1 cellular context compared by ENCODE assay signal in the genomic region with DNA sequence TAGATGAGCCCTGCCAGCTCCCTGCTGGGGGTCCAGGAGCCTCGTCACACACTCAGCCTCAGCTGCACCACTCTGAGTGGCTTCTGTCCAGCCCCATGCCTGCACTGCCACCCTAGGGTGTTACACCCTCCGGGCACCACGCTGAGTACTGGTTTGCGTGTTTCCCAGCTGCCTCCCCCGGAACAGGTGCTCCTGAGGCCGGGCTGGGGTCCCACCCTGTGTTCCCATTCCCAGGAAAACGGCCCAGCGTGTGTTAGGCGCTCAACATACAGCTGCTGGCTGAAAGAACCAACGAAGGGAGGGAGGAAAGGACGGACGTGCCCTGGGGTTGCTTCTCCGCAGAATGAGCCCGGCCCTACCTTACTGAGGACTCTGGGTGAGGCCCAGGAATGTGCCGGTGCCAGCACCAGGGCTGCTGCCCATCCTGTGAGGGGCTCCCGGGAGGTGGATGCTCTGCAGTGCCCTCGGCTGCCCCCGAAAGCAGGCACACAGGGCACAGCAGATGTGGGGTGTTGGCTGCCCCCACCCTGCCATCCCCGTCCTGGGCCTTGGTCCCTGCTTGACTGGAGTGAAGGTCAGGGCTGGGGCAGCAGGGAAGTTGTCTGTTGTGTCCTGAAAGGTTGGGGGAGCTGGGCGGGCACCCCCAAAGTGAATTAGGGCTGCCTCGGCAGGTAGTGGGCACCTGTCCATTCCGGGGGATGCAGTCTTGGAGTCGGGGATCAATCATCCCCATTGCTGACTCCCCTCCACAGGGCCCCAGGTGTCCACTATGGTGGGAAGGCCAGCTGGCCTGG.
A peak's percentile ranks its signal among the peaks of the same experiment; 100 is the strongest.
TF ChIP-seq lines count a peak whose summit lies in the region.

No MANE protein-coding gene starts in this region.

TF ChIP-seq in A549, 52 proteins besides CTCF, POLR2A, EP300 and RAD21:
- TF ChIP-seq ZFP36 (IDR thresholded peaks at IDR 0.05; ENCODE audit: borderline replicate concordance, partially characterized antibody): no peak
- TF ChIP-seq E2F6 (IDR thresholded peaks at IDR 0.05; ENCODE audit: borderline replicate concordance, low read depth): 0 out of 2 replicates have a peak, but pooled peaks have one; percentile 30
- peak in 1 of 2 experiments; percentile 38; a peak in 1 of 5 replicates for TF ChIP-seq JUN (IDR thresholded peaks at IDR 0.05)
- TF ChIP-seq, protein P1, sequence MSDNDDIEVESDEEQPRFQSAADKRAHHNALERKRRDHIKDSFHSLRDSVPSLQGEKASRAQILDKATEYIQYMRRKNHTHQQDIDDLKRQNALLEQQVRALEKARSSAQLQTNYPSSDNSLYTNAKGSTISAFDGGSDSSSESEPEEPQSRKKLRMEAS (IDR thresholded peaks at IDR 0.05): no peak
- no peak for TF ChIP-seq FOSL2 (IDR thresholded peaks at IDR 0.05)
- no peak for TF ChIP-seq FOSL2 (CRISPR knock-in tag; IDR thresholded peaks at IDR 0.05)
- no peak for TF ChIP-seq HOXB5 (CRISPR knock-in tag; IDR thresholded peaks at IDR 0.05)
- TF ChIP-seq HES2 (IDR thresholded peaks at IDR 0.05): no peak
- no peak for TF ChIP-seq KDM5A (IDR thresholded peaks at IDR 0.05)
- no peak for TF ChIP-seq NFE2L2 (conservative IDR thresholded peaks at IDR 0.05; ENCODE audit: low read length)
- no peak for TF ChIP-seq ZNF302 (CRISPR knock-in tag; IDR thresholded peaks at IDR 0.05)
- peak; percentile 10; the same call in 1 of the 2 replicates for TF ChIP-seq GATA3 (IDR thresholded peaks at IDR 0.05; ENCODE audit: borderline replicate concordance)
- no peak; the same call in 1 of the 2 replicates for TF ChIP-seq EHF (CRISPR knock-in tag; IDR thresholded peaks at IDR 0.05)
- TF ChIP-seq NR3C1 (IDR thresholded peaks at IDR 0.05): no peak
- TF ChIP-seq KDM1A (IDR thresholded peaks at IDR 0.05; ENCODE audit: low read depth): no peak
- no peak for TF ChIP-seq CHD4 (IDR thresholded peaks at IDR 0.05; ENCODE audit: borderline replicate concordance)
- TF ChIP-seq CBX8 (IDR thresholded peaks at IDR 0.05): no peak
- TF ChIP-seq RARB (CRISPR knock-in tag; IDR thresholded peaks at IDR 0.05): 0 out of 2 replicates have a peak, but pooled peaks have one; percentile 23
- no peak for TF ChIP-seq SREBF2 (IDR thresholded peaks at IDR 0.05)
- TF ChIP-seq ESRRA (IDR thresholded peaks at IDR 0.05; ENCODE audit: borderline replicate concordance, low read length): no peak
- no peak for TF ChIP-seq TFCP2L1 (CRISPR knock-in tag; IDR thresholded peaks at IDR 0.05)
- peak; percentile 10; the same call in 1 of the 2 replicates for TF ChIP-seq HOXB13 (CRISPR knock-in tag; IDR thresholded peaks at IDR 0.05; ENCODE audit: low read depth)
- 0 out of 2 replicates have a peak, but pooled peaks have one; percentile 17 for TF ChIP-seq RNF2 (IDR thresholded peaks at IDR 0.05; ENCODE audit: borderline replicate concordance, low read depth)
- TF ChIP-seq, protein P2, sequence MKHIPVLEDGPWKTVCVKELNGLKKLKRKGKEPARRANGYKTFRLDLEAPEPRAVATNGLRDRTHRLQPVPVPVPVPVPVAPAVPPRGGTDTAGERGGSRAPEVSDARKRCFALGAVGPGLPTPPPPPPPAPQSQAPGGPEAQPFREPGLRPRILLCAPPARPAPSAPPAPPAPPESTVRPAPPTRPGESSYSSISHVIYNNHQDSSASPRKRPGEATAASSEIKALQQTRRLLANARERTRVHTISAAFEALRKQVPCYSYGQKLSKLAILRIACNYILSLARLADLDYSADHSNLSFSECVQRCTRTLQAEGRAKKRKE (CRISPR knock-in tag; IDR thresholded peaks at IDR 0.05; ENCODE audit: low read depth): no peak
- TF ChIP-seq USF2 (IDR thresholded peaks at IDR 0.05): no peak
- no peak for TF ChIP-seq BHLHE40 (IDR thresholded peaks at IDR 0.05; ENCODE audit: low read depth, low read length)
- TF ChIP-seq JUNB (IDR thresholded peaks at IDR 0.05): no peak
- no peak for TF ChIP-seq REST (IDR thresholded peaks at IDR 0.05)
